ENCODE assay signal across 8 cellular contexts in genomic region chr3:186806173-186807055, GRCh38. TPM values are rescaled to one million over a fixed set of nuclear protein-coding genes. Genes with fewer than 3 reads are reported as not detected.
A peak's percentile ranks its signal among the peaks of the same experiment; 100 is the strongest.
DNase-seq lines count a peak whose midpoint lies in the region; ATAC-seq and TF ChIP-seq lines count a peak whose summit lies in the region.

RFC4 (minus strand) TSS chr3:186806482; CDS start chr3:186804713, 1,769 bp downstream.

- peak within 1 kb of the TSS; percentile 82 to 88 for H3K4me3 ChIP-seq in DND-41 (ENCODE audit: low read depth in 1 of 2, low read length in 2 of 2)
- peak within 1 kb of the TSS; percentile 79 for H3K4me3 ChIP-seq in Karpas-422 (ENCODE audit: low read length)
- H3K4me3 ChIP-seq in RWPE2 (ENCODE audit: severe bottlenecking) = peak within 1 kb of the TSS; percentile 51

- H3K79me2 ChIP-seq in DND-41 (ENCODE audit: insufficient read depth, low read length) (peaks cover 55% of the 10 kb centered on the region), Karpas-422 (ENCODE audit: low read length) (peaks cover 30% of the 10 kb centered on the region)

- H3K4me1 ChIP-seq in DND-41 (ENCODE audit: insufficient read depth, low read length) (peaks cover 45% of the 10 kb centered on the region), Karpas-422 (ENCODE audit: low read length) (peaks cover 26% of the 10 kb centered on the region), RWPE2 (ENCODE audit: insufficient read depth, poor library complexity, severe bottlenecking) (peaks cover 8% of the 10 kb centered on the region)

- H3K9ac ChIP-seq in DND-41 (ENCODE audit: low read depth, low read length) (peak within 1 kb of the TSS; percentile 91), Karpas-422 (ENCODE audit: low read length) (peak within 1 kb of the TSS; percentile 85)

- TF ChIP-seq CTCF in DND-41 (IDR thresholded peaks at IDR 0.05; ENCODE audit: borderline replicate concordance, extremely low read depth, low read length, poor library complexity, severe bottlenecking) (no peak), RWPE2 (IDR thresholded peaks at IDR 0.05; ENCODE audit: poor library complexity, severe bottlenecking) (no peak)

- H3K27me3 Mint-ChIP-seq in activated T-helper 17 cell treated with anti-CD3 and anti-CD28 coated beads, Interleukin-2, amount 50 U/mL, for 72 hours = no peaks in the 10 kb centered on the region
- H3K27me3 Mint-ChIP-seq in natural killer cell treated with Interleukin-12 subunit alpha and Interleukin-12 subunit beta and Interleukin-15 and Interleukin-18, amount 100 ng/mL, for 72 hours = no peaks in the 10 kb centered on the region

- no peaks in the 10 kb centered on the region for H3K9me3 ChIP-seq in DND-41 (ENCODE audit: insufficient read depth, low read length, severe bottlenecking)
- H3K9me3 ChIP-seq in Karpas-422 (ENCODE audit: low read length) = no peaks in the 10 kb centered on the region
- H3K9me3 ChIP-seq in RWPE2 (ENCODE audit: severe bottlenecking) = no peaks in the 10 kb centered on the region

- H3K9me3 Mint-ChIP-seq in activated T-helper 17 cell treated with anti-CD3 and anti-CD28 coated beads, Interleukin-2, amount 50 U/mL, for 72 hours = no peaks in the 10 kb centered on the region
- H3K9me3 Mint-ChIP-seq in natural killer cell treated with Interleukin-12 subunit alpha and Interleukin-12 subunit beta and Interleukin-15 and Interleukin-18, amount 100 ng/mL, for 72 hours = no peaks in the 10 kb centered on the region

- peak within 1 kb of the TSS; percentile 88 for H3K4me3 Mint-ChIP-seq in activated T-helper 17 cell treated with anti-CD3 and anti-CD28 coated beads, Interleukin-2, amount 50 U/mL, for 72 hours
- peak within 1 kb of the TSS; percentile 88 for H3K4me3 Mint-ChIP-seq in natural killer cell treated with Interleukin-12 subunit alpha and Interleukin-12 subunit beta and Interleukin-15 and Interleukin-18, amount 100 ng/mL, for 72 hours

- ATAC-seq in DND-41 (ENCODE audit: insufficient read depth, low read depth) (peak; percentile 83), GM21825 (IDR thresholded peaks at IDR 0.05; ENCODE audit: unreplicated experiment) (peak; percentile 96), RWPE2 (ENCODE audit: low read depth) (peak; percentile 89)
- ATAC-seq in activated T-helper 17 cell treated with anti-CD3 and anti-CD28 coated beads, Interleukin-2, amount 50 U/mL, for 72 hours (replicated peaks) = peak; percentile 95
- peak; percentile 94 for ATAC-seq in natural killer cell treated with Interleukin-12 subunit alpha and Interleukin-12 subunit beta and Interleukin-15 and Interleukin-18, amount 100 ng/mL, for 72 hours
- peak; percentile 93 for ATAC-seq in stimulated activated naive CD8-positive, alpha-beta T cell treated with anti-CD3 and anti-CD28 coated beads, Interleukin-15, Interleukin-2, amounts not matched to agents 100 U/mL and 50 U/mL, for 24 hours

- peak within 1 kb of the TSS; percentile 80 for H3K4me2 ChIP-seq in DND-41 (ENCODE audit: insufficient read depth, low read length)
- H3K4me2 ChIP-seq in Karpas-422 (ENCODE audit: low read depth, low read length, poor library complexity, severe bottlenecking) = peak within 1 kb of the TSS; percentile 78

- H4K20me1 ChIP-seq in DND-41 (ENCODE audit: insufficient read depth, low read length) (peaks cover 5% of the 10 kb centered on the region; the same call in 1 of the 2 replicates), Karpas-422 (ENCODE audit: insufficient read depth, low read depth, low read length) (no peaks in the 10 kb centered on the region)

- H3K36me3 ChIP-seq in DND-41 (ENCODE audit: insufficient read depth, low read length) (peaks cover 35% of the 10 kb centered on the region), Karpas-422 (ENCODE audit: insufficient read depth, low read length) (peaks cover 24% of the 10 kb centered on the region; the same call in 1 of the 2 replicates), RWPE2 (ENCODE audit: low read depth) (peaks cover 39% of the 10 kb centered on the region)

- peak within 1 kb of the TSS; percentile 99 for H2AFZ ChIP-seq in DND-41 (ENCODE audit: low read depth, low read length)
- H2AFZ ChIP-seq in Karpas-422 (ENCODE audit: low read length) = peak within 1 kb of the TSS; percentile 80

- H3K4me1 Mint-ChIP-seq in activated T-helper 17 cell treated with anti-CD3 and anti-CD28 coated beads, Interleukin-2, amount 50 U/mL, for 72 hours = peaks cover 6% of the 10 kb centered on the region
- peaks cover 5 to 10% of the 10 kb centered on the region in 2 donors for H3K4me1 Mint-ChIP-seq in natural killer cell treated with Interleukin-12 subunit alpha and Interleukin-12 subunit beta and Interleukin-15 and Interleukin-18, amount 100 ng/mL, for 72 hours (ENCODE audit: low read depth in 2 of 2)

- peak within 1 kb of the TSS; percentile 88 for H3K27ac Mint-ChIP-seq in activated T-helper 17 cell treated with anti-CD3 and anti-CD28 coated beads, Interleukin-2, amount 50 U/mL, for 72 hours
- peak within 1 kb of the TSS; percentile 81 to 89 for H3K27ac Mint-ChIP-seq in natural killer cell treated with Interleukin-12 subunit alpha and Interleukin-12 subunit beta and Interleukin-15 and Interleukin-18, amount 100 ng/mL, for 72 hours

- no peaks in the 10 kb centered on the region for H3K9me2 ChIP-seq in Karpas-422 (replicated peaks; ENCODE audit: insufficient read depth, low read length)

- H3K27me3 ChIP-seq in DND-41 (ENCODE audit: insufficient read depth, low read length, poor library complexity) (no peaks in the 10 kb centered on the region), Karpas-422 (ENCODE audit: low read length) (no peaks in the 10 kb centered on the region), RWPE2 (ENCODE audit: insufficient read depth, poor library complexity, severe bottlenecking) (no peaks in the 10 kb centered on the region)

- peaks cover 44% of the 10 kb centered on the region for H3K36me3 Mint-ChIP-seq in activated T-helper 17 cell treated with anti-CD3 and anti-CD28 coated beads, Interleukin-2, amount 50 U/mL, for 72 hours (ENCODE audit: low read depth)
- peaks cover 5% of the 10 kb centered on the region for H3K36me3 Mint-ChIP-seq in natural killer cell treated with Interleukin-12 subunit alpha and Interleukin-12 subunit beta and Interleukin-15 and Interleukin-18, amount 100 ng/mL, for 72 hours

- H3K27ac ChIP-seq in DND-41 (ENCODE audit: low read length) (peak within 1 kb of the TSS; percentile 98), Karpas-422 (ENCODE audit: low read length) (peak within 1 kb of the TSS; percentile 79), RWPE2 (ENCODE audit: poor library complexity, severe bottlenecking) (peak within 1 kb of the TSS; percentile 65)

- DNase-seq in DND-41 (peak; percentile 86), Karpas-422 (peak; percentile 97), RWPE2 (ENCODE audit: low spot score) (peak; percentile 82), fibroblast of peridontal ligament (ENCODE audit: extremely low read depth) (peak; percentile 58)
- DNase-seq in natural killer cell treated with Interleukin-12 subunit alpha and Interleukin-12 subunit beta and Interleukin-15 and Interleukin-18, amount 100 ng/mL, for 72 hours (ENCODE audit: low spot score) = peak; percentile 86
- peak; percentile 92 for DNase-seq in stimulated activated naive CD8-positive, alpha-beta T cell treated with anti-CD3 and anti-CD28 coated beads, Interleukin-15, Interleukin-2, amounts not matched to agents 100 U/mL and 50 U/mL, for 24 hours

RNA-seq across cellular contexts. Expression of gene RFC4, which starts in this region (rescaled TPM):
- total RNA-seq in Karpas-422 (2014; rRNA removed; shearing (Covaris generic); ENCODE audit: low replicate concordance) = 59.7 and 80.7 TPM in 2 replicates
- 100 to 1,000 TPM in 1 of 2 donors, 10 to 100 TPM in 1; 87.1 to 108 TPM for total RNA-seq in activated T-helper 17 cell treated with anti-CD3 and anti-CD28 coated beads, Interleukin-2, amount 50 U/mL, for 72 hours
- 100 to 1,000 TPM in 1 of 2 donors, 10 to 100 TPM in 1; 63.1 to 114 TPM for total RNA-seq in natural killer cell treated with Interleukin-12 subunit alpha and Interleukin-12 subunit beta and Interleukin-15 and Interleukin-18, amount 100 ng/mL, for 72 hours

Comparison
In these comparisons a context has a peak if more than half of its experiments do, and no peak if none do; other contexts are left out.
1. Peak in every context shown above with its lines: DNase-seq, ATAC-seq, H3K4me3 ChIP-seq and H3K27ac ChIP-seq.